ENCODE assay signal across 7 cellular contexts in the genomic region with DNA sequence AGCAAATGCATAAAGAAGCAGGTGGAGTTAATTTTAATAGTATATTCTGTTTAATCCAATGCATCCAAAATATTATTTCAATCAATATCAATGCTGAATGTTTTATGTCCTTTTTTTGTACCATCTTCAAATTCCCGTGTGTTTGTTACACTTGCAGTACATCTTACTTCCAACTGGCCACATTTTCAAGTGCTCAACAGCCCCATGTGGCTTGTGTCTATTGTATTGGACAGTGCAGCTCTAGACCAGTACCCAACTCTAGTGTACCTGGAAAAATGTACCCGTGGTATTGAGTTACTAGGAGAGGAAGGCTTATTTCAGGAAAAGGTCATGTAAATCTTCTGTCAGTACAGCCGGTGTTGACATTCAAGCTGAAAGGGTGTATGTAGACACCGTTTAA. TPM values are rescaled to one million over a fixed set of nuclear protein-coding genes. Genes with fewer than 3 reads are reported as not detected.
DNase-seq lines count a peak whose midpoint lies in the region; ATAC-seq, FAIRE-seq and TF ChIP-seq lines count a peak whose summit lies in the region.
"Not testable (repeated sequence)": the region's sequence is repeated elsewhere in the genome, so short reads cannot be mapped to it uniquely, and the experiment has no call there.

No MANE protein-coding gene starts in this region.

- TF ChIP-seq POLR2A in sigmoid colon (IDR thresholded peaks at IDR 0.05), result not testable (repeated sequence)

- H3K27ac ChIP-seq in DOHH2 (ENCODE audit: low read depth, low read length) (peak overlapping the region; percentile 97), OCI-LY7 (ENCODE audit: low read depth, low read length, poor library complexity, severe bottlenecking) (peak overlapping the region; percentile 90), sigmoid colon (peak overlapping the region in 3 of 4 donors; percentile 9 to 71 (median 63))

- peak overlapping the region in 3 of 4 donors; percentile 27 to 68 (median 32) for H3K4me3 Mint-ChIP-seq in IgD-negative memory B cell
- H3K4me3 Mint-ChIP-seq in activated CD8-positive, alpha-beta T cell treated with anti-CD3 and anti-CD28 coated beads, Interleukin-2, amount 10 ng/mL, durations not matched to agents 7 days and 5 days, result peak overlapping the region; percentile 47

- peak overlapping the region; percentile 88 to 96 (median 94) for H3K27ac Mint-ChIP-seq in IgD-negative memory B cell
- H3K27ac Mint-ChIP-seq in activated CD8-positive, alpha-beta T cell treated with anti-CD3 and anti-CD28 coated beads, Interleukin-2, amount 10 ng/mL, durations not matched to agents 7 days and 5 days, result peak overlapping the region; percentile 89

- peaks cover 50% of the 10 kb centered on the region for H3F3A ChIP-seq in DOHH2 (ENCODE audit: control insufficient read depth, insufficient read depth)

- peak; percentile 62 for DNase-seq in OCI-LY7 (ENCODE audit: low spot score)
- not testable (repeated sequence) for DNase-seq in activated CD8-positive, alpha-beta T cell treated with anti-CD3 and anti-CD28 coated beads, Interleukin-2, amount 10 ng/mL, durations not matched to agents 7 days and 5 days; sigmoid colon
- DNase-seq in cerebellar cortex (ENCODE audit: low spot score), result peak; percentile 38

- not testable (repeated sequence) for TF ChIP-seq EP300 in sigmoid colon (IDR thresholded peaks at IDR 0.05)

- TSS peak; percentile 74 for BruUV-seq in OCI-LY7 (replicated peaks; lab: Mats Ljungman, UMichigan)

- FAIRE-seq in islet of Langerhans (lab: Jason Lieb, UNC), result peak; percentile 21

- not testable (repeated sequence) for H4K20me1 ChIP-seq in DOHH2 (ENCODE audit: control insufficient read depth, insufficient read depth, low read depth, low read length); OCI-LY7 (ENCODE audit: insufficient read depth, low read length)

- POLR2A ChIA-PET in OCI-LY7 (lab: Charles Lee), result interaction anchor here (0.7 to 4.4 kb wide), 7 partner anchors 11 to 200 kb away, joined by 3 to 45 read pairs (median 6); a partner anchor contains a TSS
- POLR2A ChIA-PET in activated CD8-positive, alpha-beta T cell treated with anti-CD3 and anti-CD28 coated beads, Interleukin-2, amount 10 ng/mL, durations not matched to agents 7 days and 5 days (lab: Charles Lee), result interaction anchor here (1.2 to 3.0 kb wide), 5 partner anchors 11 to 201 kb away, joined by 3 to 28 read pairs (median 4); a partner anchor contains a TSS

- not testable (repeated sequence) for ATAC-seq in activated CD8-positive, alpha-beta T cell treated with anti-CD3 and anti-CD28 coated beads, Interleukin-2, amount 10 ng/mL, durations not matched to agents 7 days and 5 days

- peak overlapping the region; percentile 47; the same call in 1 of the 2 replicates for H2AFZ ChIP-seq in OCI-LY7 (ENCODE audit: low read length)

- CTCF ChIA-PET in OCI-LY7 (lab: Charles Lee; ENCODE audit: unreplicated experiment), result not testable (repeated sequence)
- CTCF ChIA-PET in activated CD8-positive, alpha-beta T cell treated with anti-CD3 and anti-CD28 coated beads, Interleukin-2, amount 10 ng/mL, durations not matched to agents 7 days and 5 days (lab: Charles Lee), result interaction anchor here (0.9 to 8.2 kb wide), 6 partner anchors 60 to 204 kb away, joined by 3 to 172 read pairs (median 4); a partner anchor contains a TSS

- H3K36me3 ChIP-seq in DOHH2 (ENCODE audit: control insufficient read depth, low read length), result peaks cover 55% of the 10 kb centered on the region
- H3K36me3 ChIP-seq in OCI-LY7 (ENCODE audit: insufficient read depth, low read length), result peaks cover 55% of the 10 kb centered on the region
- H3K36me3 ChIP-seq in sigmoid colon, result peaks cover 1 to 29% (median 11%) of the 10 kb centered on the region in 4 donors

- H3K36me3 Mint-ChIP-seq in IgD-negative memory B cell, result not testable (repeated sequence)
- H3K36me3 Mint-ChIP-seq in activated CD8-positive, alpha-beta T cell treated with anti-CD3 and anti-CD28 coated beads, Interleukin-2, amount 10 ng/mL, durations not matched to agents 7 days and 5 days (ENCODE audit: low read depth), result peaks cover 42% of the 10 kb centered on the region

- intact Hi-C loops in OCI-LY7 (cut with micrococcal nuclease; ENCODE audit: unreplicated experiment); sigmoid colon (cut with DNase I): not testable (repeated sequence)

- peak overlapping the region; percentile 72 for H3K4me3 ChIP-seq in DOHH2 (ENCODE audit: low read length)
- H3K4me3 ChIP-seq in OCI-LY7 (ENCODE audit: low read depth, low read length, poor library complexity, severe bottlenecking), result peak overlapping the region; percentile 30
- H3K4me3 ChIP-seq in sigmoid colon, result peak overlapping the region in 2 of 4 donors; percentile 30 to 32

- H3K4me1 Mint-ChIP-seq in IgD-negative memory B cell, result peaks cover 35 to 50% (median 46%) of the 10 kb centered on the region in 3 donors
- H3K4me1 Mint-ChIP-seq in activated CD8-positive, alpha-beta T cell treated with anti-CD3 and anti-CD28 coated beads, Interleukin-2, amount 10 ng/mL, durations not matched to agents 7 days and 5 days (ENCODE audit: low read depth), result peaks cover 81% of the 10 kb centered on the region

- TF ChIP-seq CTCF in DOHH2 (IDR thresholded peaks at IDR 0.05; ENCODE audit: low read depth, low read length, poor library complexity, severe bottlenecking); OCI-LY7 (conservative IDR thresholded peaks at IDR 0.05; ENCODE audit: low read length); sigmoid colon (IDR thresholded peaks at IDR 0.05): not testable (repeated sequence)

- not testable (repeated sequence) for H3K9me2 ChIP-seq in DOHH2 (replicated peaks; ENCODE audit: control insufficient read depth, low read length); OCI-LY7 (ENCODE audit: insufficient read depth, low read length)

- not testable (repeated sequence) for H3K27me3 Mint-ChIP-seq in IgD-negative memory B cell; activated CD8-positive, alpha-beta T cell treated with anti-CD3 and anti-CD28 coated beads, Interleukin-2, amount 10 ng/mL, durations not matched to agents 7 days and 5 days (ENCODE audit: low read depth)

- not testable (repeated sequence) for H3K9me3 Mint-ChIP-seq in IgD-negative memory B cell; activated CD8-positive, alpha-beta T cell treated with anti-CD3 and anti-CD28 coated beads, Interleukin-2, amount 10 ng/mL, durations not matched to agents 7 days and 5 days (ENCODE audit: insufficient read depth)

- H3K9me3 ChIP-seq in DOHH2 (ENCODE audit: control insufficient read depth, insufficient read depth, low read length); OCI-LY7 (ENCODE audit: low read length); sigmoid colon: not testable (repeated sequence)

- H3K79me2 ChIP-seq in DOHH2 (ENCODE audit: control insufficient read depth, low read length) (peaks cover 41% of the 10 kb centered on the region), OCI-LY7 (ENCODE audit: insufficient read depth, low read depth, low read length) (peaks cover 38% of the 10 kb centered on the region; the same call in 1 of the 2 replicates)

- not testable (repeated sequence) for H3K27me3 ChIP-seq in DOHH2 (ENCODE audit: control insufficient read depth, low read length); sigmoid colon

- WGBS in sigmoid colon, 2 donors, result 61 to 76% methylated on average over 4 of the region's 4 CpGs

- peak overlapping the region; percentile 91 for H3K4me2 ChIP-seq in DOHH2 (ENCODE audit: low read length)
- H3K4me2 ChIP-seq in OCI-LY7 (ENCODE audit: low read length), result peak overlapping the region; percentile 59

- peaks cover 88% of the 10 kb centered on the region for H3K4me1 ChIP-seq in DOHH2 (ENCODE audit: control insufficient read depth, low read length)
- peaks cover 85% of the 10 kb centered on the region for H3K4me1 ChIP-seq in OCI-LY7 (ENCODE audit: insufficient read depth, low read length, poor library complexity, severe bottlenecking)
- peaks cover 0 to 19% (median 5%) of the 10 kb centered on the region in 4 donors for H3K4me1 ChIP-seq in sigmoid colon

RNA-seq across cellular contexts. Expression of a gene that starts 11.7 kb away (rescaled TPM):
- polyA plus RNA-seq in IgD-negative memory B cell, result 80.0 TPM
- total RNA-seq in OCI-LY7 (2014; rRNA removed; shearing (Covaris generic)), result 105 and 117 TPM in 2 replicates
- total RNA-seq in OCI-LY7 (2022), result 248 and 285 TPM in 2 replicates
- 10 to 100 TPM; 79.9 to 80.0 TPM for total RNA-seq in activated CD8-positive, alpha-beta T cell treated with anti-CD3 and anti-CD28 coated beads, Interleukin-2, amount 10 ng/mL, durations not matched to agents 7 days and 5 days
- total RNA-seq in sigmoid colon, result 10 to 100 TPM; 55.9 to 80.1 (median 62.8) TPM
- polyA plus RNA-seq in sigmoid colon, result 10 to 100 TPM; 30.8 to 34.7 (median 34.2) TPM

RNA-seq across cellular contexts. Expression of a gene that starts 31.3 kb away (rescaled TPM):
- polyA plus RNA-seq in IgD-negative memory B cell (0.33 TPM), sigmoid colon (1 to 10 TPM in 1 of 3 donors, under 1 TPM in 1, not detected in 1; 0.67 to 2.1 TPM)
- 3.7 and 4.5 TPM in 2 replicates for total RNA-seq in OCI-LY7 (2014; rRNA removed; shearing (Covaris generic))
- total RNA-seq in OCI-LY7 (2022) (15.4 and 18.9 TPM in 2 replicates), sigmoid colon (under 1 TPM in 1 of 4 donors, not detected in 3; 0.14 TPM)
- 1 to 10 TPM; 6.9 to 7.1 TPM for total RNA-seq in activated CD8-positive, alpha-beta T cell treated with anti-CD3 and anti-CD28 coated beads, Interleukin-2, amount 10 ng/mL, durations not matched to agents 7 days and 5 days

RNA-seq across cellular contexts. Expression of a gene that starts 31.7 kb away (rescaled TPM):
- polyA plus RNA-seq in IgD-negative memory B cell (10.6 TPM), sigmoid colon (1 to 10 TPM in 1 of 3 donors, under 1 TPM in 2; under 0.01 to 2.0 (median 0.69) TPM)
- 24.2 and 26.1 TPM in 2 replicates for total RNA-seq in OCI-LY7 (2014; rRNA removed; shearing (Covaris generic))
- total RNA-seq in OCI-LY7 (2022) (51.6 and 53.0 TPM in 2 replicates), sigmoid colon (1 to 10 TPM; 1.5 to 3.0 (median 2.0) TPM)
- total RNA-seq in activated CD8-positive, alpha-beta T cell treated with anti-CD3 and anti-CD28 coated beads, Interleukin-2, amount 10 ng/mL, durations not matched to agents 7 days and 5 days, result 10 to 100 TPM in 1 of 2 experiments, 1 to 10 TPM in 1; 9.1 to 10.7 TPM

Comparison
In these comparisons a context has a peak if more than half of its experiments do, and no peak if none do; other contexts are left out.
1. RNA of a gene that starts 31.3 kb away (total RNA-seq): 3.7 to 18.9 TPM in OCI-LY7 and 6.9 to 7.1 TPM in activated CD8-positive, alpha-beta T cell treated with anti-CD3 and anti-CD28 coated beads, Interleukin-2, amount 10 ng/mL, durations not matched to agents 7 days and 5 days; 0.14 TPM in sigmoid colon; every median in the first group is over 4 times any median in the second.
2. Peak in every context shown above with its lines, with median percentiles within 50 percentile points of each other: H3K27ac ChIP-seq.